8 cellular contexts compared by ENCODE assay signal in the genomic region with DNA sequence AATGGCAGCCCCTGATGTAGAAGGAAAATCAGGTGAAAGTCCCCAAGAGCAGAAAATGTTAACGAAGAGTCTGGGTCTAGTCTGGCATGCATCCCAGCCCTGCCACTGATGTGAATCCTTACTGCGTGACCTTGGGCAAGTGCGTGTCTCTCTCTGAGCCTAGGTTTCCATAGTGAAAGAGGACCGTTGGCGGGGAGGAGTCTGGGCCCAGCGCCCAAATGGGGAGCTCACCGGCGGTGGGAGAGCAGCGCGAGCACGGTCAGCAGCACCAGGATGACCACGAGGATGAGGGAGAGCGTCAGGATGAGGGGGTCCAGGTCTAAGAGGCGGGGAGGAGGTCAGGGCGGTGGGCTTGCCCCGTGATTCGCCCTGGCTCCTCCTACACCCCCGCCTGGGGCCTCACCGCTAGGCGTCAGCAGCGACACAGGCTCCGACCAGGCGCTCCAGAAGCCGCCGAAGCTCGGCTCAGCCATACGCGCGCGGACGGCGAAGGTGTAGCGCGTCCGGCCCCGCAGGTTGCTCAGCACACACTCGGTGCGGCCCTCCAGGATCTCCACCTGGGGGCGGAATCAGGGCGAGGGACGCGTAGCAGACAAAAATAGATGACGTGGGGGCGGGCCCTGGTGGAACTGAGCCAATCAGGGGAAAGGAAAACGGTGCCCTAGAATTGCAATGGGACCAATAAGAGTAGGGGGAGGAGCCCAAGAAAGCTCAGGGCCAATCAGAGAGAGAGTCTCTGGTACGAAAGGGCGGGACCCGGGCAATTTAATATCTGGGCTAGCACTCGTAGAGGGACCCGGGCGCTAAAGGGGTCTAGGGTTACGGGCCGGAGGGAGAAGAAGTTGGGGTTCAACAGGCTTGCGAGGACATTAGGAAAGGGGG. TPM values are rescaled to one million over a fixed set of nuclear protein-coding genes. Genes with fewer than 3 reads are reported as not detected.
DNase-seq lines count a peak whose midpoint lies in the region; ATAC-seq and TF ChIP-seq lines count a peak whose summit lies in the region.

No MANE protein-coding gene starts in this region.

- peak overlapping the region; percentile 92 for H3K4ac ChIP-seq in neuronal stem cell (ENCODE audit: low read length)

- H2BK5ac ChIP-seq in neuronal stem cell (ENCODE audit: low read length) = peak overlapping the region; percentile 83

- H3K27me3 ChIP-seq in foreskin keratinocyte = peaks cover 9% of the 10 kb centered on the region
- H3K27me3 ChIP-seq in neuronal stem cell (ENCODE audit: control insufficient read depth in 3 of 3, insufficient read depth in 3 of 3, low read depth in 1 of 3, low read length in 3 of 3) = peaks cover 8 to 22% (median 8%) of the 10 kb centered on the region in 3 experiments
- peaks cover 5 to 14% (median 8%) of the 10 kb centered on the region in 5 donors for H3K27me3 ChIP-seq in subcutaneous abdominal adipose tissue (ENCODE audit: control insufficient read depth in 5 of 5, insufficient read depth in 4 of 5, low read length in 5 of 5)

- ATAC-seq in GM21737 (IDR thresholded peaks at IDR 0.05; ENCODE audit: unreplicated experiment) (peak; percentile 68), foreskin keratinocyte (peak; percentile 78)

- no peak overlapping the region for H4K91ac ChIP-seq in neuronal stem cell (ENCODE audit: low read depth, low read length, poor library complexity)

- peak overlapping the region; percentile 98 for H3K18ac ChIP-seq in neuronal stem cell (ENCODE audit: low read length)

- H3K4me1 ChIP-seq in foreskin keratinocyte (peaks cover 8% of the 10 kb centered on the region), neuronal stem cell (ENCODE audit: control insufficient read depth in 2 of 2, insufficient read depth in 1 of 2, low read depth in 1 of 2, low read length in 2 of 2) (peaks cover 8 to 12% of the 10 kb centered on the region in 2 donors), subcutaneous abdominal adipose tissue (ENCODE audit: control insufficient read depth in 5 of 5, insufficient read depth in 5 of 5, low read length in 5 of 5) (peaks cover 5 to 54% (median 47%) of the 10 kb centered on the region in 5 donors)

- peak overlapping the region; percentile 19 for H2AK5ac ChIP-seq in neuronal stem cell (ENCODE audit: low read depth, low read length)

- peak overlapping the region; percentile 89 for H3K4me2 ChIP-seq in neuronal stem cell (ENCODE audit: insufficient read depth, low read length, poor library complexity, severe bottlenecking)

- peaks cover 0 to 1% of the 10 kb centered on the region in 2 donors for H3K9me3 ChIP-seq in neuronal stem cell (replicated peaks in 1 of 2; ENCODE audit: control insufficient read depth in 2 of 2, insufficient read depth in 1 of 2, low read depth in 1 of 2, low read length in 2 of 2)
- no peaks in the 10 kb centered on the region for H3K9me3 ChIP-seq in subcutaneous abdominal adipose tissue (ENCODE audit: control insufficient read depth in 5 of 5, low read length in 5 of 5)

- H3K9ac ChIP-seq in neuronal stem cell (ENCODE audit: low read depth, low read length, poor library complexity) (peak overlapping the region; percentile 92), subcutaneous abdominal adipose tissue (ENCODE audit: low read length in 5 of 5) (peak overlapping the region; percentile 47 to 89 (median 68))

- peak overlapping the region; percentile 87 for H3K23ac ChIP-seq in neuronal stem cell (ENCODE audit: low read depth, low read length, poor library complexity)

- peak overlapping the region; percentile 77 for H2BK15ac ChIP-seq in neuronal stem cell (ENCODE audit: low read length)

- H3K14ac ChIP-seq in neuronal stem cell (ENCODE audit: low read length) = peak overlapping the region; percentile 90

- H2BK12ac ChIP-seq in neuronal stem cell (ENCODE audit: low read length) = no peak overlapping the region

- H3K36me3 ChIP-seq in neuronal stem cell (replicated peaks in 1 of 2; ENCODE audit: control insufficient read depth in 2 of 2, insufficient read depth in 2 of 2, low read length in 2 of 2) = peaks cover 0 to 15% of the 10 kb centered on the region in 2 donors
- peaks cover 0 to 9% (median 6%) of the 10 kb centered on the region in 5 donors for H3K36me3 ChIP-seq in subcutaneous abdominal adipose tissue (ENCODE audit: control insufficient read depth in 5 of 5, insufficient read depth in 5 of 5, low read length in 5 of 5)

- WGBS in neuronal stem cell (ENCODE audit: extremely low coverage in 2 of 2, insufficient read length in 2 of 2, insufficient replicate concordance in 1 of 2), 2 donors = no CpG with 5 or more reads among the region's 54 CpGs

- DNase-seq in Daoy (ENCODE audit: low read depth) = peak; percentile 97
- peak; percentile 94 for DNase-seq in KG1 (lab: John Stamatoyannopoulos, UW)
- peak; percentile 97 for DNase-seq in SHP77 treated with DMSO at 0.1 percent for 48 hours (lab: John Stamatoyannopoulos, UW)
- peak; percentile 97 for DNase-seq in activated gamma-delta T cell treated with Interleukin-2 at 50 U/mL for 16 hours
- DNase-seq in foreskin keratinocyte = peak; percentile 94 to 97
- peak; percentile 97 for DNase-seq in neuronal stem cell (ENCODE audit: low spot score)

- peak overlapping the region; percentile 87 for H2AFZ ChIP-seq in neuronal stem cell (ENCODE audit: low read length)

- H3K4me3 ChIP-seq in neuronal stem cell (ENCODE audit: low read length in 2 of 2) (peak overlapping the region; percentile 65 to 82), subcutaneous abdominal adipose tissue (ENCODE audit: low read depth in 1 of 5, low read length in 5 of 5) (peak overlapping the region; percentile 57 to 86 (median 74))

- peak overlapping the region; percentile 94 for H2BK120ac ChIP-seq in neuronal stem cell (ENCODE audit: low read depth, low read length)

- peak overlapping the region; percentile 45 for H4K8ac ChIP-seq in neuronal stem cell (ENCODE audit: low read depth, low read length)

- peaks cover 3% of the 10 kb centered on the region for H3K79me1 ChIP-seq in neuronal stem cell (ENCODE audit: low read depth, low read length)

- TF ChIP-seq CTCF in foreskin keratinocyte (conservative IDR thresholded peaks at IDR 0.05) = peak; percentile 91

- H3K27ac ChIP-seq in foreskin keratinocyte = peak overlapping the region; percentile 68
- H3K27ac ChIP-seq in neuronal stem cell (replicated peaks; ENCODE audit: low read length) = peak overlapping the region; percentile 89
- peak overlapping the region; percentile 74 for H3K27ac ChIP-seq in subcutaneous abdominal adipose tissue (ENCODE audit: low read depth, low read length)

RNA-seq across cellular contexts. Expression of gene EPOR, which starts 3.2 kb away (rescaled TPM):
- 1.7 and 2.8 TPM in 2 replicates for total RNA-seq in Daoy (2014; rRNA removed; shearing (Covaris generic))
- 3.2 and 3.8 TPM in 2 replicates for total RNA-seq in foreskin keratinocyte
- 3.3 and 3.4 TPM in 2 replicates for polyA plus RNA-seq in foreskin keratinocyte
- polyA plus RNA-seq in neuronal stem cell (2013, experiment 1 of 2) = 3.7 TPM
- 3.4 TPM for polyA plus RNA-seq in neuronal stem cell (2013, experiment 2 of 2)

RNA-seq across cellular contexts. Expression of gene SWSAP1, which starts 6.4 kb away (rescaled TPM):
- total RNA-seq in Daoy (2014; rRNA removed; shearing (Covaris generic)) = 0.57 and 1.4 TPM in 2 replicates
- total RNA-seq in foreskin keratinocyte = 2.6 and 3.0 TPM in 2 replicates
- polyA plus RNA-seq in foreskin keratinocyte = 3.4 and 4.2 TPM in 2 replicates
- polyA plus RNA-seq in neuronal stem cell (2013, experiment 1 of 2) = 3.0 TPM
- 2.9 TPM for polyA plus RNA-seq in neuronal stem cell (2013, experiment 2 of 2)

RNA-seq across cellular contexts. Expression of gene PLPPR2, which starts 25.7 kb away (rescaled TPM):
- 5.2 and 12.1 TPM in 2 replicates for total RNA-seq in Daoy (2014; rRNA removed; shearing (Covaris generic))
- total RNA-seq in foreskin keratinocyte = 8.7 and 9.4 TPM in 2 replicates
- 10.4 and 12.2 TPM in 2 replicates for polyA plus RNA-seq in foreskin keratinocyte
- polyA plus RNA-seq in neuronal stem cell (2013, experiment 1 of 2) = 7.4 TPM
- 8.0 TPM for polyA plus RNA-seq in neuronal stem cell (2013, experiment 2 of 2)

RNA-seq across cellular contexts. Expression of gene CCDC159, which starts 34.6 kb away (rescaled TPM):
- 0.63 and 0.68 TPM in 2 replicates for total RNA-seq in Daoy (2014; rRNA removed; shearing (Covaris generic))
- 5.4 and 6.3 TPM in 2 replicates for total RNA-seq in foreskin keratinocyte
- polyA plus RNA-seq in foreskin keratinocyte = 5.6 and 9.4 TPM in 2 replicates
- polyA plus RNA-seq in neuronal stem cell (2013, experiment 1 of 2) = 5.4 TPM
- 4.5 TPM for polyA plus RNA-seq in neuronal stem cell (2013, experiment 2 of 2)

RNA-seq across cellular contexts. Expression of gene TMEM205, which starts 34.8 kb away (rescaled TPM):
- 124 and 181 TPM in 2 replicates for total RNA-seq in Daoy (2014; rRNA removed; shearing (Covaris generic))
- total RNA-seq in foreskin keratinocyte = 58.4 and 59.5 TPM in 2 replicates
- 95.1 and 98.9 TPM in 2 replicates for polyA plus RNA-seq in foreskin keratinocyte
- 57.4 TPM for polyA plus RNA-seq in neuronal stem cell (2013, experiment 1 of 2)
- 54.0 TPM for polyA plus RNA-seq in neuronal stem cell (2013, experiment 2 of 2)

Comparison
In these comparisons a context has a peak if more than half of its experiments do, and no peak if none do; other contexts are left out.
1. Peak in every context shown above with its lines: DNase-seq, ATAC-seq, H3K4me3 ChIP-seq and H3K27ac ChIP-seq.